Comparison of ENCODE assay signal across 8 cellular contexts in genomic region chr4:2799971-2800690, GRCh38. TPM values are rescaled to one million over a fixed set of nuclear protein-coding genes. Genes with fewer than 3 reads are reported as not detected.
DNase-seq lines count a peak whose midpoint lies in the region; ATAC-seq and TF ChIP-seq lines count a peak whose summit lies in the region.

No MANE protein-coding gene starts in this region.

- H3K36me3 Mint-ChIP-seq in activated CD4-positive, alpha-beta T cell treated with anti-CD3 and anti-CD28 coated beads, Interleukin-2, amount 10 ng/mL, durations not matched to agents 24 days and 14 days (ENCODE audit: low read depth) = peaks cover 6% of the 10 kb centered on the region
- H3K36me3 Mint-ChIP-seq in memory B cell = no peaks in the 10 kb centered on the region

- intact Hi-C loops in activated CD4-positive, alpha-beta T cell treated with anti-CD3 and anti-CD28 coated beads, Interleukin-2, amount 10 ng/mL, durations not matched to agents 24 days and 14 days (cut with micrococcal nuclease) = loop anchor here (2.0 to 5.0 kb wide), 3 partner anchors 38 to 53 kb away; no protein-coding TSS in a partner anchor
- intact Hi-C loops in body of pancreas (cut with DNase I) = no loop called here
- intact Hi-C loops in transverse colon (cut with DNase I; ENCODE audit: low total_unique reads) = no loop called here

- TF ChIP-seq POLR2A in body of pancreas (IDR thresholded peaks at IDR 0.05) = no peak
- TF ChIP-seq POLR2A in transverse colon (IDR thresholded peaks at IDR 0.05) = no peak

- no peak for DNase-seq in activated CD4-positive, alpha-beta T cell treated with anti-CD3 and anti-CD28 coated beads, Interleukin-2, amount 10 ng/mL, durations not matched to agents 24 days and 14 days
- DNase-seq in activated CD4-positive, alpha-beta T cell treated with anti-CD3 and anti-CD28 coated beads, Interleukin-2, amount 50 U/mL, for 1 hour = no peak
- peak; percentile 15 to 55 (median 18) for DNase-seq in body of pancreas
- no peak for DNase-seq in memory B cell (ENCODE audit: low spot score in 2 of 2)
- peak; percentile 9 for DNase-seq in transverse colon
- no peak for DNase-seq in NCI-H1694 (lab: John Stamatoyannopoulos, UW)
- no peak for DNase-seq in LoVo (ENCODE audit: low spot score)

- H3K9me3 ChIP-seq in body of pancreas (no peaks in the 10 kb centered on the region), transverse colon (no peaks in the 10 kb centered on the region)

- no peaks in the 10 kb centered on the region for H3K36me3 ChIP-seq in body of pancreas (replicated peaks in 1 of 2; ENCODE audit: insufficient read depth in 1 of 2, low read depth in 2 of 2)
- H3K36me3 ChIP-seq in transverse colon = no peaks in the 10 kb centered on the region

- WGBS in body of pancreas, 2 donors = 66 to 87% methylated on average over 10 to 19 of the region's 23 CpGs
- 70 to 80% methylated on average over 2 to 21 of the region's 23 CpGs for WGBS in transverse colon (ENCODE audit: low coverage in 1 of 2), 2 donors

- TF ChIP-seq EP300 in transverse colon (IDR thresholded peaks at IDR 0.05; ENCODE audit: low read depth) = no peak

- no peaks in the 10 kb centered on the region for H3K9me3 Mint-ChIP-seq in activated CD4-positive, alpha-beta T cell treated with anti-CD3 and anti-CD28 coated beads, Interleukin-2, amount 10 ng/mL, durations not matched to agents 24 days and 14 days
- H3K9me3 Mint-ChIP-seq in memory B cell = no peaks in the 10 kb centered on the region

- H3K27me3 ChIP-seq in body of pancreas = no peaks in the 10 kb centered on the region
- no peaks in the 10 kb centered on the region for H3K27me3 ChIP-seq in transverse colon

- ATAC-seq in body of pancreas = no peak
- no peak for ATAC-seq in memory B cell (ENCODE audit: low read depth)
- no peak for ATAC-seq in GM21360 (IDR thresholded peaks at IDR 0.05; ENCODE audit: unreplicated experiment)

- H3K4me1 Mint-ChIP-seq in activated CD4-positive, alpha-beta T cell treated with anti-CD3 and anti-CD28 coated beads, Interleukin-2, amount 10 ng/mL, durations not matched to agents 24 days and 14 days = peaks cover 48% of the 10 kb centered on the region
- H3K4me1 Mint-ChIP-seq in memory B cell = peaks cover 36% of the 10 kb centered on the region

- TF ChIP-seq CTCF in body of pancreas (IDR thresholded peaks at IDR 0.05) = no peak
- no peak for TF ChIP-seq CTCF in transverse colon (IDR thresholded peaks at IDR 0.05)

- H3K4me1 ChIP-seq in body of pancreas (peaks cover 78% of the 10 kb centered on the region), transverse colon (peaks cover 62 to 95% (median 79%) of the 10 kb centered on the region in 4 donors)

- H3K27ac ChIP-seq in body of pancreas (peak overlapping the region; percentile 55 to 84 (median 66)), transverse colon (peak overlapping the region; percentile 78 to 84 (median 83))

- peak overlapping the region; percentile 87 for H3K4me3 Mint-ChIP-seq in activated CD4-positive, alpha-beta T cell treated with anti-CD3 and anti-CD28 coated beads, Interleukin-2, amount 10 ng/mL, durations not matched to agents 24 days and 14 days
- peak overlapping the region; percentile 61 for H3K4me3 Mint-ChIP-seq in memory B cell

- H3K4me3 ChIP-seq in body of pancreas = no peak overlapping the region
- peak overlapping the region in 1 of 4 donors; percentile 9 for H3K4me3 ChIP-seq in transverse colon

- H3K27ac Mint-ChIP-seq in activated CD4-positive, alpha-beta T cell treated with anti-CD3 and anti-CD28 coated beads, Interleukin-2, amount 10 ng/mL, durations not matched to agents 24 days and 14 days = peak overlapping the region; percentile 85
- H3K27ac Mint-ChIP-seq in memory B cell = no peak overlapping the region

- in situ Hi-C loops in transverse colon (cut with MboI; ENCODE audit: low pct_ligation_motif_present in 1 of 4, low pct_unique_long_range_greater_than_20kb in 1 of 4, low sequenced_read_pairs in 3 of 4) = no loop called here

- H3K27me3 Mint-ChIP-seq in activated CD4-positive, alpha-beta T cell treated with anti-CD3 and anti-CD28 coated beads, Interleukin-2, amount 10 ng/mL, durations not matched to agents 24 days and 14 days = no peaks in the 10 kb centered on the region
- no peaks in the 10 kb centered on the region for H3K27me3 Mint-ChIP-seq in memory B cell

RNA-seq across cellular contexts. Expression of gene SH3BP2, which starts 7.2 kb away (rescaled TPM):
- total RNA-seq in activated CD4-positive, alpha-beta T cell treated with anti-CD3 and anti-CD28 coated beads, Interleukin-2, amount 10 ng/mL, durations not matched to agents 24 days and 14 days = 83.9 and 88.5 TPM in 2 replicates
- 10 to 100 TPM; 29.0 to 33.5 TPM for total RNA-seq in body of pancreas
- total RNA-seq in transverse colon = 100 to 1,000 TPM in 3 of 4 donors, 10 to 100 TPM in 1; 92.6 to 301 (median 117) TPM

RNA-seq across cellular contexts. Expression of gene ADD1, which starts 43.5 kb away (rescaled TPM):
- total RNA-seq in activated CD4-positive, alpha-beta T cell treated with anti-CD3 and anti-CD28 coated beads, Interleukin-2, amount 10 ng/mL, durations not matched to agents 24 days and 14 days = 187 and 198 TPM in 2 replicates
- total RNA-seq in body of pancreas = 100 to 1,000 TPM in 1 of 2 donors, 10 to 100 TPM in 1; 84.1 to 266 TPM
- total RNA-seq in transverse colon = 100 to 1,000 TPM; 218 to 392 (median 299) TPM

RNA-seq across cellular contexts. Expression of gene TNIP2, which starts 44.0 kb away (rescaled TPM):
- total RNA-seq in activated CD4-positive, alpha-beta T cell treated with anti-CD3 and anti-CD28 coated beads, Interleukin-2, amount 10 ng/mL, durations not matched to agents 24 days and 14 days = 98.7 and 99.6 TPM in 2 replicates
- 10 to 100 TPM; 39.7 to 75.8 TPM for total RNA-seq in body of pancreas
- 100 to 1,000 TPM in 3 of 4 donors, 10 to 100 TPM in 1; 91.8 to 203 (median 129) TPM for total RNA-seq in transverse colon

Comparison
In these comparisons a context has a peak if more than half of its experiments do, and no peak if none do; other contexts are left out.
1. DNase-seq: peak in body of pancreas (4 of 4) and transverse colon (single experiment); none in activated CD4-positive, alpha-beta T cell treated with anti-CD3 and anti-CD28 coated beads, Interleukin-2, amount 10 ng/mL, durations not matched to agents 24 days and 14 days (single experiment), activated CD4-positive, alpha-beta T cell treated with anti-CD3 and anti-CD28 coated beads, Interleukin-2, amount 50 U/mL, for 1 hour (single experiment), memory B cell (0 of 2), NCI-H1694 (single experiment) and LoVo (single experiment).